ENCODE assay signal across 1 cellular context in the genomic region with DNA sequence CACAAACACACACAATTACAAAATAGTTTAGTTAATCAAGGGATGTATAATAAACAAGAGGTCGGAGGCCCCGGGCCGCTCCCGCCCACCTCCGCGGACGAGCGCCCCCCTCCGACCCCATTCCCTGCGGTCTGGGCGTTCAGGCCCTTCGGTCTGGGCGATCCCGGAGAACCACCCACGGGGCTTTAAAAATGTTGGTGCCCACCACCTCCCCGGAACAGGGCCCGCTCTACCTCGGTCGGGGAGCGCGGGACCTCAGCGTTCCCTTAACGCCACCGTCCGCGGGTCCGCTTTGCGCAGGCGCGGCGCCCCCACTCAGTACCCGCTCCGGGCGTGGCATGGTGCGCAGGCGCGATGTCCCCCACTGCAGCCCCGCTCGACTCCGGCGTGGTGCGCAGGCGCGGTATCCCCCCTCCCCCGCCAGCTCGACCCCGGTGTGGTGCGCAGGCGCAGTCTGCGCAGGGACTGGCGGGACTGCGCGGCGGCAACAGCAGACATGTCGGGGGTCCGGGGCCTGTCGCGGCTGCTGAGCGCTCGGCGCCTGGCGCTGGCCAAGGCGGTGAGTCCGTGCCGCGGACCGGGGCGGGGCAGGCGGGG.
TF ChIP-seq lines count a peak whose summit lies in the region.

A gene with protein sequence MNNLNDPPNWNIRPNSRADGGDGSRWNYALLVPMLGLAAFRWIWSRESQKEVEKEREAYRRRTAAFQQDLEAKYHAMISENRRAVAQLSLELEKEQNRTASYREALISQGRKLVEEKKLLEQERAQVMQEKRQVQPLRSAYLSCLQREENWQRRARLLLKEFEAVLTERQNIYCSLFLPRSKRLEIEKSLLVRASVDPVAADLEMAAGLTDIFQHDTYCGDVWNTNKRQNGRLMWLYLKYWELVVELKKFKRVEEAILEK (minus strand): TSS at position 294 of the 597 bp plus-strand sequence. CDS start 1,304 bp downstream, outside the sequence.
A gene (plus strand): TSS at position 461 of the 597 bp plus-strand sequence. CDS start 36 bp downstream, at position 497.

TF ChIP-seq in H1, 55 proteins besides CTCF, POLR2A, EP300 and RAD21:
- peak; percentile 59; the same call in 1 of the 2 replicates for TF ChIP-seq SP4 (IDR thresholded peaks at IDR 0.05; ENCODE audit: low read length)
- TF ChIP-seq TCF12 (IDR thresholded peaks at IDR 0.05; ENCODE audit: low read depth, low read length): no peak
- TF ChIP-seq, protein P1, sequence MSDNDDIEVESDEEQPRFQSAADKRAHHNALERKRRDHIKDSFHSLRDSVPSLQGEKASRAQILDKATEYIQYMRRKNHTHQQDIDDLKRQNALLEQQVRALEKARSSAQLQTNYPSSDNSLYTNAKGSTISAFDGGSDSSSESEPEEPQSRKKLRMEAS (IDR thresholded peaks at IDR 0.05): no peak
- TF ChIP-seq HDAC6 (IDR thresholded peaks at IDR 0.05; ENCODE audit: low read depth, low read length): no peak
- TF ChIP-seq CTBP2 (IDR thresholded peaks at IDR 0.05; ENCODE audit: borderline replicate concordance, insufficient read depth, insufficient read length, low read length): no peak
- TF ChIP-seq GABPA (IDR thresholded peaks at IDR 0.05; ENCODE audit: borderline replicate concordance, insufficient read depth, low read length): 0 out of 2 replicates have a peak, but pooled peaks have one; percentile 22
- TF ChIP-seq NRF1 (IDR thresholded peaks at IDR 0.05; ENCODE audit: low read depth, low read length): peak; percentile 98
- TF ChIP-seq RBBP5 (IDR thresholded peaks at IDR 0.05; ENCODE audit: borderline replicate concordance, low read depth, low read length): no peak
- TF ChIP-seq, protein P2, sequence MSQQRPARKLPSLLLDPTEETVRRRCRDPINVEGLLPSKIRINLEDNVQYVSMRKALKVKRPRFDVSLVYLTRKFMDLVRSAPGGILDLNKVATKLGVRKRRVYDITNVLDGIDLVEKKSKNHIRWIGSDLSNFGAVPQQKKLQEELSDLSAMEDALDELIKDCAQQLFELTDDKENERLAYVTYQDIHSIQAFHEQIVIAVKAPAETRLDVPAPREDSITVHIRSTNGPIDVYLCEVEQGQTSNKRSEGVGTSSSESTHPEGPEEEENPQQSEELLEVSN (IDR thresholded peaks at IDR 0.05): no peak
- no peak for TF ChIP-seq JUND (IDR thresholded peaks at IDR 0.05; ENCODE audit: low read length)
- no peak for TF ChIP-seq SRF (IDR thresholded peaks at IDR 0.05; ENCODE audit: low read depth, low read length)
- TF ChIP-seq TAF7 (optimal IDR thresholded peaks at IDR 0.05; ENCODE audit: borderline replicate concordance, low read depth, low read length): no peak
- no peak for TF ChIP-seq HDAC2 (IDR thresholded peaks at IDR 0.05; ENCODE audit: borderline replicate concordance in 1 of 2, low read depth in 2 of 2, low read length in 2 of 2)
- TF ChIP-seq NANOG (IDR thresholded peaks at IDR 0.05; ENCODE audit: insufficient read depth, low read depth, low read length, poor library complexity, severe bottlenecking): no peak
- TF ChIP-seq TAF1 (IDR thresholded peaks at IDR 0.05; ENCODE audit: low read depth, low read length): peak; percentile 67
- TF ChIP-seq BRCA1 (IDR thresholded peaks at IDR 0.05; ENCODE audit: low read depth, low read length): no peak
- no peak for TF ChIP-seq CBX5 (IDR thresholded peaks at IDR 0.05; ENCODE audit: low read depth, low read length)
- TF ChIP-seq CEBPB (IDR thresholded peaks at IDR 0.05; ENCODE audit: low read depth, low read length): no peak
- no peak for TF ChIP-seq TEAD4 (IDR thresholded peaks at IDR 0.05; ENCODE audit: low read depth, low read length)
- no peak for TF ChIP-seq RFX5 (IDR thresholded peaks at IDR 0.05; ENCODE audit: borderline replicate concordance, low read depth, low read length)
- peak; percentile 62; the same call in 1 of the 2 replicates for TF ChIP-seq POLR2AphosphoS5 (IDR thresholded peaks at IDR 0.05; ENCODE audit: low read depth, low read length)
- TF ChIP-seq CHD1 (IDR thresholded peaks at IDR 0.05; ENCODE audit: low read depth, low read length): no peak
- TF ChIP-seq SP1 (IDR thresholded peaks at IDR 0.05; ENCODE audit: low read depth, low read length): no peak
- TF ChIP-seq PHF8 (conservative IDR thresholded peaks at IDR 0.05; ENCODE audit: low read depth, low read length): peak; percentile 58; the same call in 1 of the 2 replicates
- TF ChIP-seq KDM4A (IDR thresholded peaks at IDR 0.05; ENCODE audit: low read depth, low read length, severe bottlenecking): peak; percentile 26
TF ChIP-seq in H1: peak in this region for 7.
